Comparison of ENCODE assay signal across 8 cellular contexts in genomic region chr11:776459-777287, GRCh38.
DNase-seq lines count a peak whose midpoint lies in the region; ATAC-seq and TF ChIP-seq lines count a peak whose summit lies in the region.

No MANE protein-coding gene starts in this region.

- peak overlapping the region; percentile 78 for H3K27ac Mint-ChIP-seq in stimulated activated effector memory CD8-positive, alpha-beta T cell treated with anti-CD3 and anti-CD28 coated beads, Interleukin-12 subunit alpha, Interleukin-12 subunit beta, amount 100 ng/mL, for 72 hours

- TF ChIP-seq CTCF in astrocyte of the cerebellum (IDR thresholded peaks at IDR 0.05; ENCODE audit: low read depth, low read length, missing control alignments): no peak

- peaks cover 34% of the 10 kb centered on the region for H3K36me3 Mint-ChIP-seq in stimulated activated effector memory CD8-positive, alpha-beta T cell treated with anti-CD3 and anti-CD28 coated beads, Interleukin-12 subunit alpha, Interleukin-12 subunit beta, amount 100 ng/mL, for 72 hours

- in situ Hi-C loops in astrocyte of the cerebellum (cut with HindIII; ENCODE audit: low sequenced_read_pairs): no loop called here

- peak; percentile 36 for ATAC-seq in HG02571 (IDR thresholded peaks at IDR 0.05; ENCODE audit: unreplicated experiment)
- ATAC-seq in stimulated activated effector memory CD8-positive, alpha-beta T cell treated with anti-CD3 and anti-CD28 coated beads, Interleukin-12 subunit alpha, Interleukin-12 subunit beta, amount 100 ng/mL, for 72 hours: peak; percentile 55

- H3K4me1 Mint-ChIP-seq in stimulated activated effector memory CD8-positive, alpha-beta T cell treated with anti-CD3 and anti-CD28 coated beads, Interleukin-12 subunit alpha, Interleukin-12 subunit beta, amount 100 ng/mL, for 72 hours: peaks cover 20% of the 10 kb centered on the region

- peak overlapping the region; percentile 76 for H3K4me3 Mint-ChIP-seq in stimulated activated effector memory CD8-positive, alpha-beta T cell treated with anti-CD3 and anti-CD28 coated beads, Interleukin-12 subunit alpha, Interleukin-12 subunit beta, amount 100 ng/mL, for 72 hours

- DNase-seq in activated T-cell treated with anti-CD3 and anti-CD28 coated beads for 24 hours (ENCODE audit: low read depth) (peak; percentile 13), activated T-cell treated with anti-CD3 and anti-CD28 coated beads for 4 hours (no peak), NAMALWA (ENCODE audit: low spot score) (peak; percentile 71), astrocyte of the cerebellum (ENCODE audit: low read depth) (no peak), iPS-NIHi7 (ENCODE audit: extremely low spot score) (peak; percentile 91), middle frontal gyrus (ENCODE audit: extremely low spot score, low spot score) (no peak)
- DNase-seq in stimulated activated effector memory CD8-positive, alpha-beta T cell treated with anti-CD3 and anti-CD28 coated beads, Interleukin-12 subunit alpha, Interleukin-12 subunit beta, amount 100 ng/mL, for 72 hours (ENCODE audit: low spot score in 2 of 2): peak in 1 of 2 donors; percentile 72

- H3K4me3 ChIP-seq in astrocyte of the cerebellum (ENCODE audit: low read depth, low read length): peak overlapping the region; percentile 86

- H3K9me3 Mint-ChIP-seq in stimulated activated effector memory CD8-positive, alpha-beta T cell treated with anti-CD3 and anti-CD28 coated beads, Interleukin-12 subunit alpha, Interleukin-12 subunit beta, amount 100 ng/mL, for 72 hours: no peaks in the 10 kb centered on the region

Comparison
In these comparisons a context has a peak if more than half of its experiments do, and no peak if none do; other contexts are left out.
1. DNase-seq: peak in activated T-cell treated with anti-CD3 and anti-CD28 coated beads for 24 hours (single experiment), NAMALWA (single experiment) and iPS-NIHi7 (single experiment); none in activated T-cell treated with anti-CD3 and anti-CD28 coated beads for 4 hours (single experiment), astrocyte of the cerebellum (single experiment) and middle frontal gyrus (single experiment).